Comparison of ENCODE assay signal across 7 cellular contexts in the genomic region with DNA sequence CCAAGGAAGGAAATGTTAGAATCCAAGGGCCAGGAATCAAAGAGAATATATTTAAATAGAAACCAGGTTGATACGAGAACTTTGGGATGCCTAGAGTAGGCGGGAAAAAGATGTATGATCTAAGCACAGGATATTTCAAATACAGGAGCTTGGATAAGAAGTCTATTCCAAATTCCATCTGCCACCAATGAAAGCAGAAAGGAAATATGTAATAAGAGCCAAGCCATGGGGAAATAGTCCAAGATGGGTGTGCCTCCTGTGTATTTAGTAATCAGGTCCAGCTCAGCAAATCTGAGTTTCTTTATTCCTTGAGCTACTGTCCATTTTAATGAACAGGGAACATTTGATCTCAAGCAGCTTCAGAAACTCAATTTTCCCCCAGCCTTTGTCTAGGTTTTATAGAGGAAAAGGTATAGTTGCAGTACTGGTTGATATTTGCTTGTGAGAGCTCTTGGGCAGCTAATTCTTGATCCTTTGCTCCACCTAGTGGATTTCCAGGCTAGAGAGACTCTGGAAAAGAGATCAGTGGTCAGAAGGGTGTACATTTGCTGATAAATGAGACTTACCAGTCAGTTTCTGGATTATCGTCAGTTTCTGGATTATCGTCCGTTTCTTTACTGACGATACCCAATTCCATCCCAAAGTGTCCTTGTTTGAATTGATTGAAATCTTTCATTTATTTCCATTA. TPM values are rescaled to one million over a fixed set of nuclear protein-coding genes. Genes with fewer than 3 reads are reported as not detected.
DNase-seq lines count a peak whose midpoint lies in the region; ATAC-seq and TF ChIP-seq lines count a peak whose summit lies in the region.
"Not testable (repeated sequence)": the region's sequence is repeated elsewhere in the genome, so short reads cannot be mapped to it uniquely, and the experiment has no call there.

No MANE protein-coding gene starts in this region.

- not testable (repeated sequence) for H3K4me3 ChIP-seq in Karpas-422 (ENCODE audit: low read length); endodermal cell (ENCODE audit: low read length)

- H3K36me3 Mint-ChIP-seq in endodermal cell (ENCODE audit: low read depth); nephron (ENCODE audit: low read depth): not testable (repeated sequence)

- whole genome bisulfite sequencing in endodermal cell (ENCODE audit: insufficient coverage in 1 of 2, insufficient read length in 1 of 2), 2 experiments: 81% methylated on average over 4 of the region's 6 CpGs; no CpG with 5 or more reads in 1 of the 2 experiments

- not testable (repeated sequence) for H3K79me2 ChIP-seq in Karpas-422 (ENCODE audit: low read length)

- H4K20me1 ChIP-seq in Karpas-422 (ENCODE audit: insufficient read depth, low read depth, low read length): not testable (repeated sequence)

- not testable (repeated sequence) for H3K27ac ChIP-seq in Karpas-422 (ENCODE audit: low read length); VCaP; endodermal cell (ENCODE audit: low read depth, low read length)

- DNase-seq in DMS153 treated with DMSO at 0.1 percent for 48 hours (lab: John Stamatoyannopoulos, UW; ENCODE audit: unreplicated experiment) (peak; percentile 0), Karpas-422 (peak; percentile 38), NCI-H82 (lab: John Stamatoyannopoulos, UW) (peak; percentile 40)
- not testable (repeated sequence) for DNase-seq in endodermal cell, left cardiac atrium

- not testable (repeated sequence) for H3K4me3 Mint-ChIP-seq in endodermal cell, nephron

- H3K9me2 ChIP-seq in Karpas-422 (replicated peaks; ENCODE audit: insufficient read depth, low read length): not testable (repeated sequence)

- not testable (repeated sequence) for H3K27me3 Mint-ChIP-seq in endodermal cell (ENCODE audit: insufficient read depth); nephron (ENCODE audit: low read depth)

- ATAC-seq in left cardiac atrium: peak; percentile 31 to 36

- not testable (repeated sequence) for H3K4me1 ChIP-seq in Karpas-422 (ENCODE audit: low read length); endodermal cell (ENCODE audit: control insufficient read depth, insufficient read depth, low read length)

- H3K36me3 ChIP-seq in Karpas-422 (ENCODE audit: insufficient read depth, low read length); endodermal cell (ENCODE audit: control insufficient read depth, insufficient read depth, low read length): not testable (repeated sequence)

- H3K4me1 Mint-ChIP-seq in endodermal cell, nephron: not testable (repeated sequence)

- H2AFZ ChIP-seq in Karpas-422 (ENCODE audit: low read length): not testable (repeated sequence)

- peak; percentile 38 for TF ChIP-seq CTCF in VCaP (conservative IDR thresholded peaks at IDR 0.05)
- TF ChIP-seq CTCF in endodermal cell (conservative IDR thresholded peaks at IDR 0.05): peak; percentile 59
- peak; percentile 20 to 39 (median 29) for TF ChIP-seq CTCF in nephron (IDR thresholded peaks at IDR 0.05; ENCODE audit: unreplicated experiment in 3 of 3)

- not testable (repeated sequence) for H3K27me3 ChIP-seq in Karpas-422 (ENCODE audit: low read length); endodermal cell (ENCODE audit: control insufficient read depth, insufficient read depth, low read length, poor library complexity, severe bottlenecking)

- H3K4me2 ChIP-seq in Karpas-422 (ENCODE audit: low read depth, low read length, poor library complexity, severe bottlenecking): not testable (repeated sequence)

- not testable (repeated sequence) for H3K9me3 Mint-ChIP-seq in endodermal cell, nephron

- intact Hi-C loops in left cardiac atrium (cut with DNase I): not testable (repeated sequence)

- not testable (repeated sequence) for H3K27ac Mint-ChIP-seq in endodermal cell, nephron

- H3K9me3 ChIP-seq in Karpas-422 (ENCODE audit: low read length); endodermal cell (ENCODE audit: control insufficient read depth, low read length): not testable (repeated sequence)

- not testable (repeated sequence) for H3K9ac ChIP-seq in Karpas-422 (ENCODE audit: low read length); endodermal cell (ENCODE audit: extremely low read depth, low read length, poor library complexity, severe bottlenecking)

RNA-seq across cellular contexts. Expression of a gene that starts 28.3 kb away (rescaled TPM):
- 15.6 and 33.3 TPM in 2 replicates for total RNA-seq in Karpas-422 (2014; rRNA removed; shearing (Covaris generic); ENCODE audit: low replicate concordance)
- total RNA-seq in endodermal cell (10 to 100 TPM in 1 of 2 donors, 1 to 10 TPM in 1; 7.0 to 14.1 TPM), left cardiac atrium (under 1 TPM; 0.68 to 0.94 TPM)
- 18.5 TPM for polyA plus RNA-seq in endodermal cell (2013, experiment 1 of 2)
- polyA plus RNA-seq in endodermal cell (2013, experiment 2 of 2): 16.9 TPM

RNA-seq across cellular contexts. Expression of a gene that starts 29.0 kb away (rescaled TPM):
- 21.0 and 26.2 TPM in 2 replicates for total RNA-seq in Karpas-422 (2014; rRNA removed; shearing (Covaris generic); ENCODE audit: low replicate concordance)
- 10 to 100 TPM; 42.4 to 56.0 TPM for total RNA-seq in endodermal cell
- polyA plus RNA-seq in endodermal cell (2013, experiment 1 of 2): 18.2 TPM
- 19.4 TPM for polyA plus RNA-seq in endodermal cell (2013, experiment 2 of 2)
- total RNA-seq in left cardiac atrium: 10 to 100 TPM; 16.9 to 21.8 TPM
